Comparison of ENCODE assay signal across 8 cellular contexts in the genomic region with DNA sequence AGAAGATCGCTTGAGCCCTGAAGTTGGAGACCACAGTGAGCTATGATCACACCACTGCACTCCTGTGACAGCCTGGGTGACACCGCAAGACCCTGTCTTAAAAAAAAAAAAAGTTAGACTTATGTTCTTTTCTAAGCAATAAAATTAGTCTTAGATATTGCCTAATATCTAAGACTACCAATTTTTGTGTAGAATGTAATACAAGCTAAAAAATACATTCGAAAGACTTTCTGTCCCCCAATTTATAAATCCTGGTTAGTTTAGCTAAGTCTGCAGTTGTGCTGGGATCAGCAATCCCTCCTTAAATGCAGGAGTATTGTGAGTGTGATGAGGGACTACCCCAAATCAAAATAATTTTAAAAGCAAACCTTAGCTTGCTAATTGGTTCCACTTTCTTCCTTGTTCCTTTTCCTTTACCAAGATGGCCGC. TPM values are rescaled to one million over a fixed set of nuclear protein-coding genes. Genes with fewer than 3 reads are reported as not detected.
DNase-seq lines count a peak whose midpoint lies in the region; ATAC-seq and TF ChIP-seq lines count a peak whose summit lies in the region.

No MANE protein-coding gene starts in this region.

- H3K36me3 ChIP-seq in heart right ventricle (peaks cover 0 to 29% (median 0%) of the 10 kb centered on the region in 9 donors), brain microvascular endothelial cell (replicated peaks) (no peaks in the 10 kb centered on the region), uterus (no peaks in the 10 kb centered on the region)

- H3K4me3 ChIP-seq in heart right ventricle: peak overlapping the region; percentile 52 to 90 (median 80)
- peak overlapping the region; percentile 72 for H3K4me3 ChIP-seq in brain microvascular endothelial cell (ENCODE audit: low read depth, low read length)
- peak overlapping the region; percentile 87 for H3K4me3 ChIP-seq in mononuclear cell (ENCODE audit: low read length)
- peak overlapping the region; percentile 82 to 90 for H3K4me3 ChIP-seq in uterus

- H3K9me3 ChIP-seq in heart right ventricle (no peaks in the 10 kb centered on the region), mononuclear cell (ENCODE audit: low read depth, low read length) (no peaks in the 10 kb centered on the region), uterus (no peaks in the 10 kb centered on the region)

- DNase-seq in heart right ventricle: no peak
- no peak for DNase-seq in cardiac septum (ENCODE audit: low spot score)
- no peak for DNase-seq in brain microvascular endothelial cell
- DNase-seq in uterus: no peak
- no peak for DNase-seq in NCI-H2171 (lab: John Stamatoyannopoulos, UW)
- DNase-seq in effector CD4-positive, alpha-beta T cell: no peak

- ATAC-seq in heart right ventricle (peak in 2 of 8 donors; percentile 14 to 18), HG03571 (IDR thresholded peaks at IDR 0.05; ENCODE audit: unreplicated experiment) (no peak)

- H3K27me3 ChIP-seq in heart right ventricle: no peaks in the 10 kb centered on the region
- no peaks in the 10 kb centered on the region for H3K27me3 ChIP-seq in brain microvascular endothelial cell (replicated peaks)
- H3K27me3 ChIP-seq in mononuclear cell (ENCODE audit: insufficient read depth, low read length): no peaks in the 10 kb centered on the region
- H3K27me3 ChIP-seq in uterus: no peaks in the 10 kb centered on the region

- peak overlapping the region in 9 of 10 donors; percentile 91 to 99 (median 95) for H3K27ac ChIP-seq in heart right ventricle
- no peak overlapping the region for H3K27ac ChIP-seq in brain microvascular endothelial cell
- peak overlapping the region; percentile 97 to 98 for H3K27ac ChIP-seq in uterus

- TF ChIP-seq POLR2A in uterus (IDR thresholded peaks at IDR 0.05): no peak

- in situ Hi-C loops in brain microvascular endothelial cell (cut with HindIII; ENCODE audit: low pct_ligation_motif_present, low sequenced_read_pairs): no loop called here

- TF ChIP-seq CTCF in heart right ventricle (IDR thresholded peaks at IDR 0.05) (no peak), brain microvascular endothelial cell (IDR thresholded peaks at IDR 0.05; ENCODE audit: low read depth, low read length, missing control alignments) (no peak), uterus (IDR thresholded peaks at IDR 0.05) (no peak)

- intact Hi-C loops in heart right ventricle (cut with DNase I) (loop anchor here in 2 of 10 donors (10.0 kb wide), 6 partner anchors 96 to 506 kb away; a partner anchor contains a TSS), cardiac septum (cut with DNase I) (loop anchor here (10.0 kb wide), 5 partner anchors 316 to 706 kb away; a partner anchor contains a TSS), uterus (cut with DNase I; ENCODE audit: low total_unique reads) (no loop called here)

- WGBS in heart right ventricle, 2 donors: 55 to 63% methylated on average over 4 of the region's 4 CpGs

- H3K4me1 ChIP-seq in heart right ventricle (peaks cover 0 to 41% (median 24%) of the 10 kb centered on the region in 9 donors), mononuclear cell (ENCODE audit: insufficient read depth, low read length) (peaks cover 22% of the 10 kb centered on the region), uterus (peaks cover 0 to 5% of the 10 kb centered on the region in 2 donors)

RNA-seq across cellular contexts. Expression of a gene that starts 0.4 kb away (rescaled TPM):
- total RNA-seq in heart right ventricle (10 to 100 TPM; 24.6 to 37.5 (median 33.0) TPM), cardiac septum (37.4 TPM), mononuclear cell (8.8 TPM), uterus (100 to 1,000 TPM in 1 of 4 donors, 10 to 100 TPM in 3; 31.8 to 115 (median 43.7) TPM)
- 10 to 100 TPM; 12.1 to 24.4 TPM for polyA plus RNA-seq in heart right ventricle

RNA-seq across cellular contexts. Expression of a gene that starts 44.4 kb away (rescaled TPM):
- total RNA-seq in heart right ventricle: not detected
- polyA plus RNA-seq in heart right ventricle: not detected
- not detected for total RNA-seq in cardiac septum
- total RNA-seq in mononuclear cell: not detected
- not detected for total RNA-seq in uterus

RNA-seq across cellular contexts. Expression of a gene that starts 48.5 kb away (rescaled TPM):
- total RNA-seq in heart right ventricle (10 to 100 TPM in 7 of 10 donors, 1 to 10 TPM in 3; 9.2 to 11.6 (median 10.8) TPM), cardiac septum (10.9 TPM), mononuclear cell (84.5 TPM), uterus (10 to 100 TPM; 15.1 to 88.5 (median 44.6) TPM)
- polyA plus RNA-seq in heart right ventricle: 10 to 100 TPM in 1 of 2 donors, 1 to 10 TPM in 1; 7.9 to 12.9 TPM
